In genomic region chr10:68988530-68989316, GRCh38 we compare ENCODE assay signal across 8 cellular contexts. TPM values are rescaled to one million over a fixed set of nuclear protein-coding genes. Genes with fewer than 3 reads are reported as not detected.
DNase-seq lines count a peak whose midpoint lies in the region; TF ChIP-seq lines count a peak whose summit lies in the region.

TSS of gene KIFBP (plus strand) at chr10:68988803. CDS start at chr10:68988833, 30 bp downstream.

- CTCF ChIA-PET in SK-N-SH (lab: Yijun Ruan, JAX): interaction anchor here (0.7 to 2.6 kb wide), 6 partner anchors 11 to 115 kb away, joined by 3 to 11 read pairs (median 3); no protein-coding TSS in a partner anchor

- TF ChIP-seq EP300 in SK-N-SH (IDR thresholded peaks at IDR 0.05; ENCODE audit: borderline replicate concordance in 1 of 2, low read depth in 1 of 2, low read length in 1 of 2): no peak; a peak in 1 of 4 replicates

- H3K4me3 ChIP-seq in GM06990 (replicated peaks; ENCODE audit: low read depth, low read length) (peak within 1 kb of the TSS; percentile 83), HFF-Myc (replicated peaks; ENCODE audit: low read depth, low read length) (peak within 1 kb of the TSS; percentile 89), SK-N-SH (ENCODE audit: low read depth in 2 of 2, low read length in 1 of 2) (peak within 1 kb of the TSS; percentile 78 to 86)

- no peaks in the 10 kb centered on the region for H3K27me3 ChIP-seq in GM06990 (replicated peaks; ENCODE audit: control insufficient read depth, insufficient read depth, low read length)
- H3K27me3 ChIP-seq in SK-N-SH (ENCODE audit: insufficient read depth): no peaks in the 10 kb centered on the region

- TF ChIP-seq RAD21 in SK-N-SH (IDR thresholded peaks at IDR 0.05; ENCODE audit: low read length): no peak

- DNase-seq in GM06990 (ENCODE audit: extremely low read depth, insufficient read length): peak; percentile 83
- peak; percentile 96 for DNase-seq in HFF-Myc (ENCODE audit: extremely low read depth, low read depth)
- DNase-seq in MV-4-11 (lab: John Stamatoyannopoulos, UW): peak; percentile 98
- DNase-seq in SK-N-SH: peak; percentile 92
- DNase-seq in activated naive CD4-positive, alpha-beta T cell treated with anti-CD3 and anti-CD28 coated beads, Interleukin-2, amount 50 U/mL, for 16 hours: peak; percentile 72
- peak; percentile 90 for DNase-seq in germinal center (ENCODE audit: low spot score)
- DNase-seq in non-pigmented ciliary epithelial cell (ENCODE audit: low read depth): peak; percentile 92
- DNase-seq in superior temporal gyrus (ENCODE audit: extremely low spot score): peak; percentile 98

- H3K4me2 ChIP-seq in SK-N-SH: peak within 1 kb of the TSS; percentile 81

- 0 out of 2 replicates have a peak, but pooled peaks cover 3% of the 10 kb centered on the region for H4K20me1 ChIP-seq in SK-N-SH (ENCODE audit: insufficient read depth)

- no peaks in the 10 kb centered on the region for H3K9me2 ChIP-seq in SK-N-SH

- H3K4me1 ChIP-seq in SK-N-SH (ENCODE audit: control insufficient read depth in 1 of 2, insufficient read depth in 2 of 2, low read depth in 1 of 2, low read length in 1 of 2): peaks cover 13 to 16% of the 10 kb centered on the region in 2 experiments; a peak in 3 of 4 replicates

- peaks cover 50% of the 10 kb centered on the region for H3K79me2 ChIP-seq in SK-N-SH (ENCODE audit: insufficient read depth)

- H3K36me3 ChIP-seq in GM06990 (ENCODE audit: control insufficient read depth, insufficient read depth, low read length): no peaks in the 10 kb centered on the region; the same call in 1 of the 2 replicates
- H3K36me3 ChIP-seq in SK-N-SH (replicated peaks in 1 of 2; ENCODE audit: control insufficient read depth in 1 of 2, insufficient read depth in 2 of 2, low read length in 1 of 2): peaks cover 19 to 28% of the 10 kb centered on the region in 2 experiments

- peaks cover 39% of the 10 kb centered on the region for H3F3A ChIP-seq in SK-N-SH (replicated peaks; ENCODE audit: insufficient read depth)

- peak within 1 kb of the TSS; percentile 71 to 81 for H3K27ac ChIP-seq in SK-N-SH (ENCODE audit: low read depth in 2 of 2, low read length in 1 of 2)

- WGBS in SK-N-SH (ENCODE audit: low lambda C conversion rate): under 1% methylated on average over 30 of the region's 62 CpGs

- H3K9me3 ChIP-seq in SK-N-SH: no peaks in the 10 kb centered on the region

- H2AFZ ChIP-seq in SK-N-SH (ENCODE audit: low read depth): peak within 1 kb of the TSS; percentile 85

- TF ChIP-seq CTCF in GM06990 (IDR thresholded peaks at IDR 0.05; ENCODE audit: insufficient read depth, low read length, poor library complexity, severe bottlenecking): peak; percentile 70
- TF ChIP-seq CTCF in HFF-Myc (IDR thresholded peaks at IDR 0.05; ENCODE audit: low read depth, low read length, missing control alignments): peak; percentile 42
- peak; percentile 62 for TF ChIP-seq CTCF in SK-N-SH (IDR thresholded peaks at IDR 0.05)

- POLR2A ChIA-PET in SK-N-SH (lab: Yijun Ruan, JAX): interaction anchor here (1.2 kb wide), 1 partner anchor 33 kb away, joined by 3 read pairs; the partner anchor contains the start of gene DDX21

- H3K9ac ChIP-seq in SK-N-SH: peak within 1 kb of the TSS; percentile 85

TF ChIP-seq in SK-N-SH, 30 proteins besides CTCF, POLR2A, EP300 and RAD21 (continues in another document):
- TF ChIP-seq FOXM1 (IDR thresholded peaks at IDR 0.05; ENCODE audit: low read depth) (no peak), FOSL2 (IDR thresholded peaks at IDR 0.05; ENCODE audit: borderline replicate concordance, low read depth) (no peak), RXRA (IDR thresholded peaks at IDR 0.05; ENCODE audit: borderline replicate concordance, low read depth) (no peak), JUND (IDR thresholded peaks at IDR 0.05) (no peak), MXI1 (IDR thresholded peaks at IDR 0.05; ENCODE audit: low read depth, low read length) (peak; percentile 96), ZBTB33 (IDR thresholded peaks at IDR 0.05; ENCODE audit: borderline replicate concordance, low read depth) (peak; percentile 50; the same call in 1 of the 2 replicates), NFIC (IDR thresholded peaks at IDR 0.05; ENCODE audit: borderline replicate concordance) (no peak; the same call in 1 of the 2 replicates), RCOR1 (IDR thresholded peaks at IDR 0.05; ENCODE audit: low read length) (peak; percentile 61), ELF1 (IDR thresholded peaks at IDR 0.05) (peak; percentile 22; the same call in 1 of the 2 replicates), GABPA (IDR thresholded peaks at IDR 0.05; ENCODE audit: low read depth) (no peak), USF2 (IDR thresholded peaks at IDR 0.05; ENCODE audit: borderline replicate concordance, low read depth, low read length) (no peak), YY1 (IDR thresholded peaks at IDR 0.05; ENCODE audit: low read depth) (peak; percentile 66), POLR2AphosphoS5 (IDR thresholded peaks at IDR 0.05; ENCODE audit: low read depth, low read length) (peak; percentile 91), TEAD4 (IDR thresholded peaks at IDR 0.05; ENCODE audit: borderline replicate concordance, insufficient read depth) (no peak), GATA2 (CRISPR knock-in tag; IDR thresholded peaks at IDR 0.05) (no peak)
- TF ChIP-seq, protein P1, sequence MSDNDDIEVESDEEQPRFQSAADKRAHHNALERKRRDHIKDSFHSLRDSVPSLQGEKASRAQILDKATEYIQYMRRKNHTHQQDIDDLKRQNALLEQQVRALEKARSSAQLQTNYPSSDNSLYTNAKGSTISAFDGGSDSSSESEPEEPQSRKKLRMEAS (IDR thresholded peaks at IDR 0.05; ENCODE audit: low read depth): peak; percentile 72
- TF ChIP-seq, protein P2, sequence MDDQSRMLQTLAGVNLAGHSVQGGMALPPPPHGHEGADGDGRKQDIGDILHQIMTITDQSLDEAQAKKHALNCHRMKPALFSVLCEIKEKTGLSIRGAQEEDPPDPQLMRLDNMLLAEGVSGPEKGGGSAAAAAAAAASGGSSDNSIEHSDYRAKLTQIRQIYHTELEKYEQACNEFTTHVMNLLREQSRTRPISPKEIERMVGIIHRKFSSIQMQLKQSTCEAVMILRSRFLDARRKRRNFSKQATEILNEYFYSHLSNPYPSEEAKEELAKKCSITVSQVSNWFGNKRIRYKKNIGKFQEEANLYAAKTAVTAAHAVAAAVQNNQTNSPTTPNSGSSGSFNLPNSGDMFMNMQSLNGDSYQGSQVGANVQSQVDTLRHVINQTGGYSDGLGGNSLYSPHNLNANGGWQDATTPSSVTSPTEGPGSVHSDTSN (IDR thresholded peaks at IDR 0.05): no peak
- TF ChIP-seq, protein P3, sequence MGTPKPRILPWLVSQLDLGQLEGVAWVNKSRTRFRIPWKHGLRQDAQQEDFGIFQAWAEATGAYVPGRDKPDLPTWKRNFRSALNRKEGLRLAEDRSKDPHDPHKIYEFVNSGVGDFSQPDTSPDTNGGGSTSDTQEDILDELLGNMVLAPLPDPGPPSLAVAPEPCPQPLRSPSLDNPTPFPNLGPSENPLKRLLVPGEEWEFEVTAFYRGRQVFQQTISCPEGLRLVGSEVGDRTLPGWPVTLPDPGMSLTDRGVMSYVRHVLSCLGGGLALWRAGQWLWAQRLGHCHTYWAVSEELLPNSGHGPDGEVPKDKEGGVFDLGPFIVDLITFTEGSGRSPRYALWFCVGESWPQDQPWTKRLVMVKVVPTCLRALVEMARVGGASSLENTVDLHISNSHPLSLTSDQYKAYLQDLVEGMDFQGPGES (IDR thresholded peaks at IDR 0.05; ENCODE audit: low read depth, low read length): peak; percentile 55

RNA-seq across cellular contexts. Expression of gene KIFBP, which starts in this region (rescaled TPM):
- 16.9 and 18.3 TPM in 2 replicates for polyA plus RNA-seq in SK-N-SH (2012; rRNA removed)
- 20.0 and 23.5 TPM in 2 replicates for polyA plus RNA-seq in SK-N-SH (2012; cell fraction: cytosol; rRNA removed)
- polyA plus RNA-seq in SK-N-SH (2012; cell fraction: nucleus; rRNA removed): 18.0 and 28.2 TPM in 2 replicates

Comparison
In these comparisons a context has a peak if more than half of its experiments do, and no peak if none do; other contexts are left out.
1. Peak in every context shown above with its lines: DNase-seq, H3K4me3 ChIP-seq and H3K27ac ChIP-seq.